In genomic region chr14:60637138-60637489, GRCh38 we compare ENCODE assay signal across 15 cellular contexts. TPM values are rescaled to one million over a fixed set of nuclear protein-coding genes. Genes with fewer than 3 reads are reported as not detected.
A peak's percentile ranks its signal among the peaks of the same experiment; 100 is the strongest.
DNase-seq lines count a peak whose midpoint lies in the region; ATAC-seq and TF ChIP-seq lines count a peak whose summit lies in the region.
"Had no signal": no experiment of that assay in that cellular context is flagged by ENCODE, and none has a peak within 500 bp of the region (broad histone marks: within the 10 kb centered on the region; RNA-seq: fewer than 3 reads in every experiment).

No MANE protein-coding gene starts in this region.

- H3K9me3 ChIP-seq in mammary epithelial cell (replicated peaks; ENCODE audit: insufficient read depth, low read length) (peaks cover 6% of the 10 kb centered on the region), breast epithelium (no peaks in the 10 kb centered on the region)
- H3K9me3 ChIP-seq: upper lobe of left lung had no signal

- no peak overlapping the region for H3K27ac ChIP-seq in mammary epithelial cell (ENCODE audit: insufficient read depth, low read depth, low read length)
- no peak overlapping the region for H3K27ac ChIP-seq in breast epithelium
- no peak overlapping the region for H3K27ac ChIP-seq in coronary artery
- H3K27ac ChIP-seq: RWPE1 had no signal

- peak overlapping the region; percentile 74 for H3K4me2 ChIP-seq in mammary epithelial cell (ENCODE audit: insufficient read depth, low read depth, low read length)

- peak overlapping the region; percentile 87 for H2AFZ ChIP-seq in mammary epithelial cell (ENCODE audit: low read depth, low read length)

- TF ChIP-seq POLR2A in breast epithelium (IDR thresholded peaks at IDR 0.05): no peak

- no TSS peak for BruUV-seq in mammary epithelial cell (replicated peaks; lab: Mats Ljungman, UMichigan)

- intact Hi-C loops in mammary epithelial cell (cut with micrococcal nuclease): no loop called here
- intact Hi-C loops in breast epithelium (cut with DNase I; ENCODE audit: low total_unique reads): no loop called here

- H3K4me1 ChIP-seq in mammary epithelial cell (ENCODE audit: insufficient read depth, low read length): peaks cover 10% of the 10 kb centered on the region
- H3K4me1 ChIP-seq in breast epithelium: no peaks in the 10 kb centered on the region

- H3K36me3 ChIP-seq in mammary epithelial cell (ENCODE audit: insufficient read depth, low read length) (no peaks in the 10 kb centered on the region), breast epithelium (no peaks in the 10 kb centered on the region)
- H3K36me3 ChIP-seq: upper lobe of left lung had no signal

- no peaks in the 10 kb centered on the region for H4K20me1 ChIP-seq in mammary epithelial cell (ENCODE audit: insufficient read depth, low read length)

- in situ Hi-C loops in mammary epithelial cell (cut with MboI; ENCODE audit: low sequenced_read_pairs in 2 of 2): no loop called here
- in situ Hi-C loops in GM13976 (cut with MboI; ENCODE audit: low sequenced_read_pairs, unreplicated experiment): loop anchor here (10.0 kb wide), 1 partner anchor 618 kb away; no protein-coding TSS in a partner anchor

- H3K27me3 ChIP-seq in mammary epithelial cell (ENCODE audit: insufficient read depth, low read length) (peaks cover 13% of the 10 kb centered on the region), breast epithelium (peaks cover 9 to 55% of the 10 kb centered on the region in 2 donors)

- ATAC-seq in HG03097 (IDR thresholded peaks at IDR 0.05; ENCODE audit: low FRiP score, unreplicated experiment): no peak

- DNase-seq in mammary epithelial cell: no peak
- DNase-seq in breast epithelium (ENCODE audit: low spot score in 2 of 2): no peak
- DNase-seq in coronary artery (ENCODE audit: low spot score): no peak
- no peak for DNase-seq in nephron progenitor cell
- DNase-seq in type B pancreatic cell (ENCODE audit: extremely low spot score, unreplicated experiment): no peak
- DNase-seq in NCI-H774 (lab: John Stamatoyannopoulos, UW): no peak
- no peak for DNase-seq in GM13976 (ENCODE audit: low spot score)
- DNase-seq: activated CD4-positive, alpha-beta memory T cell treated with anti-CD3 and anti-CD28 coated beads for 36 hours; NCI-H1105 treated with DMSO at 0.1 percent for 48 hours; NCI-H524; small intestine; T-helper 9 cell had no signal

- no peak overlapping the region for H3K9ac ChIP-seq in mammary epithelial cell (ENCODE audit: insufficient read depth, low read length)

- dilution Hi-C loops in mammary epithelial cell (cut with HindIII; ENCODE audit: low sequenced_read_pairs): loop anchor here (25.0 kb wide), 1 partner anchor 350 kb away; the partner anchor contains the start of genes SLC38A6 and TRMT5

- H3K27me3 Mint-ChIP-seq in nephron progenitor cell (ENCODE audit: low read depth, poor library complexity): peaks cover 35% of the 10 kb centered on the region
- peaks cover 68% of the 10 kb centered on the region for H3K27me3 Mint-ChIP-seq in type B pancreatic cell

- H3K79me2 ChIP-seq in mammary epithelial cell (ENCODE audit: insufficient read depth, low read length): no peaks in the 10 kb centered on the region

- peak overlapping the region; percentile 70 for H3K4me3 Mint-ChIP-seq in nephron progenitor cell
- peak overlapping the region; percentile 63 for H3K4me3 Mint-ChIP-seq in type B pancreatic cell
- H3K4me3 Mint-ChIP-seq: activated CD4-positive, alpha-beta memory T cell treated with anti-CD3 and anti-CD28 coated beads for 36 hours had no signal

- H3K36me3 Mint-ChIP-seq in nephron progenitor cell (ENCODE audit: low read depth): peaks cover 44% of the 10 kb centered on the region
- H3K36me3 Mint-ChIP-seq in type B pancreatic cell: peaks cover 8% of the 10 kb centered on the region
- H3K36me3 Mint-ChIP-seq: activated CD4-positive, alpha-beta memory T cell treated with anti-CD3 and anti-CD28 coated beads for 36 hours had no signal

- H3K9me3 Mint-ChIP-seq in nephron progenitor cell: no peaks in the 10 kb centered on the region
- no peaks in the 10 kb centered on the region for H3K9me3 Mint-ChIP-seq in type B pancreatic cell
- H3K9me3 Mint-ChIP-seq: activated CD4-positive, alpha-beta memory T cell treated with anti-CD3 and anti-CD28 coated beads for 36 hours had no signal

- WGBS in mammary epithelial cell (ENCODE audit: low coverage, missing lambda C conversion rate): 82% methylated on average over 7 of the region's 16 CpGs

- peak overlapping the region; percentile 83 for H3K27ac Mint-ChIP-seq in nephron progenitor cell
- peak overlapping the region; percentile 61 for H3K27ac Mint-ChIP-seq in type B pancreatic cell
- H3K27ac Mint-ChIP-seq: activated CD4-positive, alpha-beta memory T cell treated with anti-CD3 and anti-CD28 coated beads for 36 hours had no signal

- CTCF ChIA-PET in mammary epithelial cell (lab: Charles Lee; ENCODE audit: low non-redundant PET): no interaction called here

- TF ChIP-seq CTCF in mammary epithelial cell (conservative IDR thresholded peaks at IDR 0.05 in 1 of 2, IDR thresholded peaks at IDR 0.05 in 1 of 2; ENCODE audit: extremely low read depth in 1 of 2, insufficient read depth in 1 of 2, low read depth in 1 of 2, low read length in 2 of 2) (no peak), breast epithelium (IDR thresholded peaks at IDR 0.05) (no peak), coronary artery (IDR thresholded peaks at IDR 0.05) (no peak), nephron progenitor cell (IDR thresholded peaks at IDR 0.05) (no peak), type B pancreatic cell (conservative IDR thresholded peaks at IDR 0.05) (no peak), GM13976 (IDR thresholded peaks at IDR 0.05; ENCODE audit: borderline replicate concordance, control extremely low read depth, extremely low read depth, insufficient read depth, missing control alignments) (no peak)

- H3K4me1 Mint-ChIP-seq in nephron progenitor cell: peaks cover 79% of the 10 kb centered on the region
- H3K4me1 Mint-ChIP-seq in type B pancreatic cell (ENCODE audit: unreplicated experiment): peaks cover 33% of the 10 kb centered on the region

- H3K4me3 ChIP-seq in mammary epithelial cell (replicated peaks in 1 of 3; ENCODE audit: insufficient read depth in 1 of 3, low read depth in 2 of 3, low read length in 3 of 3): no peak overlapping the region
- H3K4me3 ChIP-seq in breast epithelium: peak overlapping the region in 1 of 3 donors; percentile 39
- H3K4me3 ChIP-seq in coronary artery: peak overlapping the region; percentile 67

RNA-seq across cellular contexts. Expression of gene SIX1, which starts 12.2 kb away (rescaled TPM):
- total RNA-seq in mammary epithelial cell: 1 to 10 TPM in 1 of 2 donors, under 1 TPM in 1; 0.17 to 2.1 TPM
- polyA plus RNA-seq in mammary epithelial cell: 0.36 TPM
- not detected for polyA minus RNA-seq in mammary epithelial cell
- 10 to 100 TPM in 1 of 3 donors, 1 to 10 TPM in 2; 2.6 to 14.9 (median 5.0) TPM for total RNA-seq in breast epithelium
- 1.00 and 32.6 TPM in 2 replicates for total RNA-seq in type B pancreatic cell (ENCODE audit: low replicate concordance)
- total RNA-seq: activated CD4-positive, alpha-beta memory T cell treated with anti-CD3 and anti-CD28 coated beads for 36 hours had no signal
